Comparison of ENCODE assay signal across 8 cellular contexts in genomic region chr2:42492691-42493467, GRCh38. TPM values are rescaled to one million over a fixed set of nuclear protein-coding genes. Genes with fewer than 3 reads are reported as not detected.
DNase-seq lines count a peak whose midpoint lies in the region; ATAC-seq and TF ChIP-seq lines count a peak whose summit lies in the region.

No MANE protein-coding gene starts in this region.

- intact Hi-C loops in breast epithelium (cut with DNase I; ENCODE audit: low total_unique reads): loop anchor here (5.0 kb wide), 1 partner anchor 169 kb away; no protein-coding TSS in a partner anchor
- intact Hi-C loops in MCF 10A (cut with micrococcal nuclease): no loop called here
- intact Hi-C loops in uterus (cut with DNase I; ENCODE audit: low total_unique reads): no loop called here

- H3K4me1 Mint-ChIP-seq in MCF 10A (ENCODE audit: insufficient read depth, unreplicated experiment): no peaks in the 10 kb centered on the region
- peaks cover 11% of the 10 kb centered on the region for H3K4me1 Mint-ChIP-seq in activated CD8-positive, alpha-beta memory T cell treated with anti-CD3 and anti-CD28 coated beads, Interleukin-2, amount 10 ng/mL, durations not matched to agents 7 days and 5 days
- H3K4me1 Mint-ChIP-seq in glutamatergic neuron (ENCODE audit: low read depth, unreplicated experiment): peaks cover 2% of the 10 kb centered on the region

- peak; percentile 16 for ATAC-seq in activated CD8-positive, alpha-beta memory T cell treated with anti-CD3 and anti-CD28 coated beads, Interleukin-2, amount 10 ng/mL, durations not matched to agents 7 days and 5 days
- ATAC-seq in GM19455 (IDR thresholded peaks at IDR 0.05; ENCODE audit: unreplicated experiment): no peak

- POLR2A ChIA-PET in MCF 10A (lab: Yijun Ruan, JAX): no interaction called here

- TF ChIP-seq CTCF in breast epithelium (IDR thresholded peaks at IDR 0.05): no peak
- no peak for TF ChIP-seq CTCF in MCF 10A (IDR thresholded peaks at IDR 0.05; ENCODE audit: unreplicated experiment)
- TF ChIP-seq CTCF in glutamatergic neuron (IDR thresholded peaks at IDR 0.05; ENCODE audit: partially characterized antibody, unreplicated experiment): no peak
- no peak for TF ChIP-seq CTCF in uterus (IDR thresholded peaks at IDR 0.05)

- H3K27ac ChIP-seq in breast epithelium (no peak overlapping the region), uterus (no peak overlapping the region)

- peaks cover 0 to 5% of the 10 kb centered on the region in 2 donors for H3K4me1 ChIP-seq in breast epithelium
- peaks cover 0 to 5% of the 10 kb centered on the region in 2 donors for H3K4me1 ChIP-seq in uterus

- H3K27me3 ChIP-seq in breast epithelium (peaks cover 4 to 5% of the 10 kb centered on the region in 2 donors), uterus (peaks cover 0 to 11% of the 10 kb centered on the region in 2 donors)

- DNase-seq in breast epithelium (ENCODE audit: low spot score in 2 of 2) (no peak), MCF 10A (ENCODE audit: unreplicated experiment) (no peak), glutamatergic neuron (peak; percentile 34), NOMO-1 treated with dmso at 0.1 percent for 144 hours (lab: John Stamatoyannopoulos, UW; ENCODE audit: unreplicated experiment) (no peak), uterus (no peak)
- DNase-seq in activated CD8-positive, alpha-beta memory T cell treated with anti-CD3 and anti-CD28 coated beads, Interleukin-2, amount 10 ng/mL, durations not matched to agents 7 days and 5 days: peak; percentile 47
- DNase-seq in stimulated activated CD4-positive, alpha-beta T cell treated with anti-CD3 and anti-CD28 coated beads, Interleukin-12 subunit alpha, Interleukin-12 subunit beta, amount 100 ng/mL, for 4 hours: peak; percentile 16

- H3K27me3 Mint-ChIP-seq in MCF 10A (ENCODE audit: insufficient read depth, unreplicated experiment) (no peaks in the 10 kb centered on the region), glutamatergic neuron (ENCODE audit: unreplicated experiment) (peaks cover 13% of the 10 kb centered on the region)
- H3K27me3 Mint-ChIP-seq in activated CD8-positive, alpha-beta memory T cell treated with anti-CD3 and anti-CD28 coated beads, Interleukin-2, amount 10 ng/mL, durations not matched to agents 7 days and 5 days: peaks cover 51% of the 10 kb centered on the region

- H3K36me3 Mint-ChIP-seq in MCF 10A (ENCODE audit: insufficient read depth, unreplicated experiment) (no peaks in the 10 kb centered on the region), glutamatergic neuron (ENCODE audit: unreplicated experiment) (no peaks in the 10 kb centered on the region)
- peaks cover 1% of the 10 kb centered on the region for H3K36me3 Mint-ChIP-seq in activated CD8-positive, alpha-beta memory T cell treated with anti-CD3 and anti-CD28 coated beads, Interleukin-2, amount 10 ng/mL, durations not matched to agents 7 days and 5 days

- H3K4me3 ChIP-seq in breast epithelium (peak overlapping the region; percentile 45 to 78 (median 67)), uterus (peak overlapping the region in 1 of 2 donors; percentile 55)

- BruUV-seq in MCF 10A (replicated peaks; lab: Mats Ljungman, UMichigan): no TSS peak

- no peaks in the 10 kb centered on the region for H3K9me3 Mint-ChIP-seq in MCF 10A (ENCODE audit: unreplicated experiment)
- H3K9me3 Mint-ChIP-seq in activated CD8-positive, alpha-beta memory T cell treated with anti-CD3 and anti-CD28 coated beads, Interleukin-2, amount 10 ng/mL, durations not matched to agents 7 days and 5 days (ENCODE audit: low read depth): no peaks in the 10 kb centered on the region
- peaks cover 5% of the 10 kb centered on the region for H3K9me3 Mint-ChIP-seq in glutamatergic neuron (ENCODE audit: unreplicated experiment)

- H3K27ac Mint-ChIP-seq in MCF 10A (ENCODE audit: low read depth, unreplicated experiment): no peak overlapping the region
- H3K27ac Mint-ChIP-seq in activated CD8-positive, alpha-beta memory T cell treated with anti-CD3 and anti-CD28 coated beads, Interleukin-2, amount 10 ng/mL, durations not matched to agents 7 days and 5 days: no peak overlapping the region
- H3K27ac Mint-ChIP-seq in glutamatergic neuron (ENCODE audit: unreplicated experiment): no peak overlapping the region

- H3K9me3 ChIP-seq in breast epithelium (no peaks in the 10 kb centered on the region), uterus (no peaks in the 10 kb centered on the region)

- no peak overlapping the region for H3K4me3 Mint-ChIP-seq in MCF 10A (ENCODE audit: unreplicated experiment)
- H3K4me3 Mint-ChIP-seq in activated CD8-positive, alpha-beta memory T cell treated with anti-CD3 and anti-CD28 coated beads, Interleukin-2, amount 10 ng/mL, durations not matched to agents 7 days and 5 days: no peak overlapping the region
- H3K4me3 Mint-ChIP-seq in glutamatergic neuron (ENCODE audit: unreplicated experiment): peak overlapping the region; percentile 64

- H3K36me3 ChIP-seq in breast epithelium (no peaks in the 10 kb centered on the region), uterus (no peaks in the 10 kb centered on the region)

- no peak for TF ChIP-seq POLR2A in breast epithelium (IDR thresholded peaks at IDR 0.05)
- no peak for TF ChIP-seq POLR2A in uterus (IDR thresholded peaks at IDR 0.05)

- CTCF ChIA-PET in MCF 10A (lab: Yijun Ruan, JAX): interaction anchor here (0.6 to 6.1 kb wide), 2 partner anchors 122 to 171 kb away, joined by 3 to 46 read pairs; no protein-coding TSS in a partner anchor
- CTCF ChIA-PET in activated CD8-positive, alpha-beta memory T cell treated with anti-CD3 and anti-CD28 coated beads, Interleukin-2, amount 10 ng/mL, durations not matched to agents 7 days and 5 days (lab: Charles Lee): interaction anchor here (0.8 to 1.2 kb wide), 4 partner anchors 58 to 174 kb away, joined by 3 read pairs; no protein-coding TSS in a partner anchor

RNA-seq across cellular contexts. Expression of gene KCNG3, which starts 0.9 kb away (rescaled TPM):
- total RNA-seq in breast epithelium: under 1 TPM in 1 of 3 donors, not detected in 2; 0.33 TPM
- not detected in 2 replicates for total RNA-seq in MCF 10A (2022)
- not detected for total RNA-seq in activated CD8-positive, alpha-beta memory T cell treated with anti-CD3 and anti-CD28 coated beads, Interleukin-2, amount 10 ng/mL, durations not matched to agents 7 days and 5 days
- total RNA-seq in glutamatergic neuron (ENCODE audit: unreplicated experiment): 0.49 TPM
- total RNA-seq in uterus: under 1 TPM in 3 of 4 donors, not detected in 1; 0.26 to 0.41 (median 0.40) TPM

Comparison
In these comparisons a context has a peak if more than half of its experiments do, and no peak if none do; other contexts are left out.
1. DNase-seq: peak in activated CD8-positive, alpha-beta memory T cell treated with anti-CD3 and anti-CD28 coated beads, Interleukin-2, amount 10 ng/mL, durations not matched to agents 7 days and 5 days (single experiment), glutamatergic neuron (single experiment) and stimulated activated CD4-positive, alpha-beta T cell treated with anti-CD3 and anti-CD28 coated beads, Interleukin-12 subunit alpha, Interleukin-12 subunit beta, amount 100 ng/mL, for 4 hours (single experiment); none in breast epithelium (0 of 2), MCF 10A (single experiment), NOMO-1 treated with dmso at 0.1 percent for 144 hours (single experiment) and uterus (0 of 2).